Comparison of ENCODE assay signal across 20 cellular contexts in genomic region chr2:152348388-152348787, GRCh38. TPM values are rescaled to one million over a fixed set of nuclear protein-coding genes. Genes with fewer than 3 reads are reported as not detected.
DNase-seq lines count a peak whose midpoint lies in the region; ATAC-seq and TF ChIP-seq lines count a peak whose summit lies in the region.
"Had no signal": no experiment of that assay in that cellular context is flagged by ENCODE, and none has a peak within 500 bp of the region (broad histone marks: within the 10 kb centered on the region; RNA-seq: fewer than 3 reads in every experiment).

No MANE protein-coding gene starts in this region.

- no peaks in the 10 kb centered on the region for H3K27me3 ChIP-seq in CD8-positive, alpha-beta T cell (ENCODE audit: insufficient read depth, low read length)
- H3K27me3 ChIP-seq: brain microvascular endothelial cell, uterus had no signal

- no peak for TF ChIP-seq CTCF in neural crest cell (conservative IDR thresholded peaks at IDR 0.05)
- TF ChIP-seq CTCF in CD8-positive, alpha-beta T cell (IDR thresholded peaks at IDR 0.05) = no peak

- peak; percentile 60 for DNase-seq in A172 (ENCODE audit: low spot score)
- peak; percentile 62 for DNase-seq in NCI-H226
- DNase-seq in epithelial cell of prostate (ENCODE audit: low read depth, low spot score) = no peak
- DNase-seq in neural crest cell (ENCODE audit: low read depth, low spot score) = no peak
- DNase-seq in HuH-7 (ENCODE audit: low spot score) = no peak
- no peak for DNase-seq in cerebellar nuclear complex (lab: John Stamatoyannopoulos, UW)
- no peak for DNase-seq in NCI-H2107 treated with DMSO at 0.1 percent for 48 hours (lab: John Stamatoyannopoulos, UW; ENCODE audit: unreplicated experiment)
- DNase-seq in CD8-positive, alpha-beta T cell = no peak
- DNase-seq: activated CD4-positive, alpha-beta T cell treated with anti-CD3 and anti-CD28 coated beads for 1 hour; activated T-cell treated with anti-CD3 and anti-CD28 coated beads, Interleukin-2, amount 50 U/mL, for 72 hours; brain microvascular endothelial cell; HFFc6; left ventricle myocardium inferior; NCI-H146; NCI-H748 treated with DMSO at 0.1 percent for 48 hours; stimulated activated CD8-positive, alpha-beta memory T cell treated with anti-CD3 and anti-CD28 coated beads, Interleukin-4, amount 100 ng/mL, for 48 hours; SW 1271; uterus had no signal

- CTCF ChIA-PET in CD8-positive, alpha-beta T cell (lab: Charles Lee) = no interaction called here

- peak overlapping the region; percentile 4 for H3K27ac Mint-ChIP-seq in neural crest cell (ENCODE audit: unreplicated experiment)
- H3K27ac Mint-ChIP-seq in CD8-positive, alpha-beta T cell = no peak overlapping the region
- H3K27ac Mint-ChIP-seq: activated naive CD8-positive, alpha-beta T cell; activated T-cell treated with anti-CD3 and anti-CD28 coated beads, Interleukin-2, amount 50 U/mL, for 72 hours; HFFc6 had no signal

- H3K4me1 Mint-ChIP-seq in neural crest cell = peaks cover 55% of the 10 kb centered on the region
- H3K4me1 Mint-ChIP-seq in CD8-positive, alpha-beta T cell (ENCODE audit: low read depth) = no peaks in the 10 kb centered on the region

- H3K27me3 Mint-ChIP-seq in neural crest cell (ENCODE audit: low read depth) = no peaks in the 10 kb centered on the region
- H3K27me3 Mint-ChIP-seq in CD8-positive, alpha-beta T cell (ENCODE audit: low read depth) = no peaks in the 10 kb centered on the region

- intact Hi-C loops in CD8-positive, alpha-beta T cell (cut with DNase I, micrococcal nuclease) = no loop called here

- H3K4me3 ChIP-seq in CD8-positive, alpha-beta T cell (ENCODE audit: low read depth, low read length) = no peak overlapping the region
- H3K4me3 ChIP-seq: left ventricle myocardium inferior, uterus had no signal

- no peaks in the 10 kb centered on the region for H3K36me3 ChIP-seq in CD8-positive, alpha-beta T cell (ENCODE audit: insufficient read depth, low read length)
- H3K36me3 ChIP-seq: uterus had no signal

- POLR2A ChIA-PET in CD8-positive, alpha-beta T cell (lab: Charles Lee) = no interaction called here

- ATAC-seq in CD8-positive, alpha-beta T cell = no peak
- ATAC-seq: activated T-cell treated with anti-CD3 and anti-CD28 coated beads, Interleukin-2, amount 50 U/mL, for 72 hours; Right ventricle myocardium inferior had no signal

- no peaks in the 10 kb centered on the region for H3K9me3 ChIP-seq in CD8-positive, alpha-beta T cell (ENCODE audit: low read length)
- H3K9me3 ChIP-seq: left ventricle myocardium inferior, uterus had no signal

- H3K4me3 Mint-ChIP-seq in neural crest cell = peak overlapping the region; percentile 7
- no peak overlapping the region for H3K4me3 Mint-ChIP-seq in CD8-positive, alpha-beta T cell
- H3K4me3 Mint-ChIP-seq: activated naive CD8-positive, alpha-beta T cell; activated T-cell treated with anti-CD3 and anti-CD28 coated beads, Interleukin-2, amount 50 U/mL, for 72 hours; HFFc6 had no signal

- peak overlapping the region; percentile 17 for H3K27ac ChIP-seq in epithelial cell of prostate
- no peak overlapping the region for H3K27ac ChIP-seq in CD8-positive, alpha-beta T cell (ENCODE audit: low read depth, low read length)
- H3K27ac ChIP-seq: brain microvascular endothelial cell, left ventricle myocardium inferior, uterus had no signal

- H3K36me3 Mint-ChIP-seq in neural crest cell (ENCODE audit: low read depth) = peaks cover 2% of the 10 kb centered on the region
- no peaks in the 10 kb centered on the region for H3K36me3 Mint-ChIP-seq in CD8-positive, alpha-beta T cell
- H3K36me3 Mint-ChIP-seq: activated naive CD8-positive, alpha-beta T cell had no signal

- no peaks in the 10 kb centered on the region for H3K9me3 Mint-ChIP-seq in neural crest cell
- no peaks in the 10 kb centered on the region for H3K9me3 Mint-ChIP-seq in CD8-positive, alpha-beta T cell
- H3K9me3 Mint-ChIP-seq: activated T-cell treated with anti-CD3 and anti-CD28 coated beads, Interleukin-2, amount 50 U/mL, for 72 hours; HFFc6 had no signal

- H3K4me1 ChIP-seq in CD8-positive, alpha-beta T cell (ENCODE audit: insufficient read depth, low read length) = no peaks in the 10 kb centered on the region
- H3K4me1 ChIP-seq: uterus had no signal

RNA-seq across cellular contexts. Expression of gene FMNL2, which starts 13.4 kb away (rescaled TPM):
- total RNA-seq in A172 (2014; rRNA removed; shearing (Covaris generic)) = 25.6 and 37.5 TPM in 2 replicates
- 54.9 and 55.3 TPM in 2 replicates for total RNA-seq in neural crest cell
- under 1 TPM in 1 of 2 experiments, not detected in 1; 0.19 TPM for total RNA-seq in CD8-positive, alpha-beta T cell

Comparison
In these comparisons a context has a peak if more than half of its experiments do, and no peak if none do; other contexts are left out.
1. DNase-seq: peak in A172 (single experiment) and NCI-H226 (single experiment); none in epithelial cell of prostate (single experiment), neural crest cell (single experiment), HuH-7 (single experiment), cerebellar nuclear complex (0 of 2), NCI-H2107 treated with DMSO at 0.1 percent for 48 hours (single experiment) and CD8-positive, alpha-beta T cell (0 of 7).
2. RNA of gene FMNL2, which starts 13.4 kb away (total RNA-seq): 54.9 to 55.3 TPM in neural crest cell and 25.6 to 37.5 TPM in A172; 0.19 TPM in CD8-positive, alpha-beta T cell; every median in the first group is over 10 times any median in the second.